Comparison of ENCODE assay signal across 8 cellular contexts in the genomic region with DNA sequence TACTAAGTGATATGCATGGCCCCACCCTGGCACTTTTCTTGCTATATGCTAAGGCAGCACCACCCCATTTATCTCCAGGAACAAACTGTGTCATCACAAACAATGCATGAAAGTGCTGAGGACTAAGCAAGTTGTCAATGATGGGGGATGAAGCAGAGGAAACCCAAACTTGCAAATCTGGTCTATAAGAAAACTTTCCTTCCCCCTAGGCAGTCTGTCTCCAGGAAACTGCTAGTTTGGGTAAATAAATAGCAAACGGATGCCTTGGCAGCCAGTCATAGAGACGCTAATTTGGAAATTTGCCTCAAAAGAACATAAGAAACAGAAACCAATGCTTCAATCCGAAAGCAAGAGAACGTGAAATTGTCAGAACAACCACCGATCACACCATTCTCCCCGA. TPM values are rescaled to one million over a fixed set of nuclear protein-coding genes. Genes with fewer than 3 reads are reported as not detected.
DNase-seq lines count a peak whose midpoint lies in the region; ATAC-seq and TF ChIP-seq lines count a peak whose summit lies in the region.

No MANE protein-coding gene starts in this region.

- H3K4me1 Mint-ChIP-seq in CD4-positive, alpha-beta memory T cell, result peaks cover 3 to 12% (median 6%) of the 10 kb centered on the region in 4 donors

- no peaks in the 10 kb centered on the region for H3K36me3 ChIP-seq in CD4-positive, alpha-beta memory T cell (ENCODE audit: insufficient read depth, low read length)
- H3K36me3 ChIP-seq in mucosa of rectum (ENCODE audit: control insufficient read depth in 2 of 2, insufficient read depth in 2 of 2, low read length in 2 of 2), result no peaks in the 10 kb centered on the region

- TF ChIP-seq CTCF in cardiac fibroblast (IDR thresholded peaks at IDR 0.05; ENCODE audit: low read depth, low read length), result no peak

- peak overlapping the region in 4 of 8 donors; percentile 6 to 61 (median 12) for H3K4me3 Mint-ChIP-seq in CD4-positive, alpha-beta memory T cell

- H3K36me3 Mint-ChIP-seq in CD4-positive, alpha-beta memory T cell, result peaks cover 0 to 1% of the 10 kb centered on the region in 2 donors

- POLR2A ChIA-PET in CD4-positive, alpha-beta memory T cell (lab: Charles Lee; ENCODE audit: partially characterized antibody), result no interaction called here

- H3K4me1 ChIP-seq in CD4-positive, alpha-beta memory T cell (ENCODE audit: insufficient read depth, low read length), result peaks cover 5% of the 10 kb centered on the region
- H3K4me1 ChIP-seq in mucosa of rectum (ENCODE audit: control insufficient read depth in 2 of 2, insufficient read depth in 2 of 2, low read length in 2 of 2), result no peaks in the 10 kb centered on the region

- DNase-seq in CD4-positive, alpha-beta memory T cell, result peak in 4 of 5 donors; percentile 14 to 32 (median 20)
- DNase-seq in cardiac fibroblast (ENCODE audit: low read depth in 2 of 2), result peak; percentile 78 to 83
- DNase-seq in AML-193 (lab: John Stamatoyannopoulos, UW), result no peak
- no peak for DNase-seq in DMS114 treated with DMSO at 0.1 percent for 48 hours (lab: John Stamatoyannopoulos, UW; ENCODE audit: unreplicated experiment)
- no peak for DNase-seq in NAMALWA (ENCODE audit: low spot score)
- no peak for DNase-seq in cerebellar nuclear complex (lab: John Stamatoyannopoulos, UW)

- ATAC-seq in HG02981 (IDR thresholded peaks at IDR 0.05; ENCODE audit: unreplicated experiment), result peak; percentile 58

- H3K27ac ChIP-seq in CD4-positive, alpha-beta memory T cell (ENCODE audit: low read depth, low read length), result no peak overlapping the region
- peak overlapping the region; percentile 25 to 66 for H3K27ac ChIP-seq in mucosa of rectum (ENCODE audit: low read depth in 2 of 2, low read length in 2 of 2)

- H3K27me3 Mint-ChIP-seq in CD4-positive, alpha-beta memory T cell, result peaks cover 5 to 10% of the 10 kb centered on the region in 2 donors

- H3K9me3 Mint-ChIP-seq in CD4-positive, alpha-beta memory T cell, result no peaks in the 10 kb centered on the region

- CTCF ChIA-PET in CD4-positive, alpha-beta memory T cell (lab: Charles Lee; ENCODE audit: partially characterized antibody), result no interaction called here

- intact Hi-C loops in CD4-positive, alpha-beta memory T cell (cut with micrococcal nuclease), result no loop called here

- H3K9ac ChIP-seq in mucosa of rectum (ENCODE audit: low read depth in 1 of 2, low read length in 2 of 2), result no peak overlapping the region

- no peak overlapping the region for H3K4me3 ChIP-seq in CD4-positive, alpha-beta memory T cell (ENCODE audit: low read length in 2 of 2)
- H3K4me3 ChIP-seq in cardiac fibroblast (replicated peaks in 1 of 2; ENCODE audit: low read depth in 2 of 2, low read length in 2 of 2), result peak overlapping the region in 1 of 2 donors; percentile 30
- peak overlapping the region in 1 of 2 donors; percentile 46 for H3K4me3 ChIP-seq in mucosa of rectum (ENCODE audit: low read length in 2 of 2)

- H3K9me3 ChIP-seq in CD4-positive, alpha-beta memory T cell (ENCODE audit: control insufficient read depth in 1 of 2, low read length in 2 of 2), result no peaks in the 10 kb centered on the region
- H3K9me3 ChIP-seq in mucosa of rectum (ENCODE audit: control insufficient read depth in 2 of 2, low read length in 2 of 2), result no peaks in the 10 kb centered on the region

- H3K27me3 ChIP-seq in CD4-positive, alpha-beta memory T cell (ENCODE audit: insufficient read depth, low read length), result no peaks in the 10 kb centered on the region
- H3K27me3 ChIP-seq in mucosa of rectum (ENCODE audit: control insufficient read depth in 2 of 2, insufficient read depth in 2 of 2, low read length in 2 of 2), result no peaks in the 10 kb centered on the region

- peak overlapping the region in 4 of 7 donors; percentile 38 to 79 (median 66) for H3K27ac Mint-ChIP-seq in CD4-positive, alpha-beta memory T cell

RNA-seq across cellular contexts. Expression of gene HSBP1, which starts 5.6 kb away (rescaled TPM):
- 10 to 100 TPM; 30.7 to 34.3 TPM for total RNA-seq in CD4-positive, alpha-beta memory T cell
- 10 to 100 TPM; 27.3 to 35.2 TPM for polyA plus RNA-seq in CD4-positive, alpha-beta memory T cell

Comparison
In these comparisons a context has a peak if more than half of its experiments do, and no peak if none do; other contexts are left out.
1. DNase-seq: peak in CD4-positive, alpha-beta memory T cell (4 of 5) and cardiac fibroblast (2 of 2); none in AML-193 (0 of 2), DMS114 treated with DMSO at 0.1 percent for 48 hours (single experiment), NAMALWA (single experiment) and cerebellar nuclear complex (0 of 2).